13 cellular contexts compared by ENCODE assay signal in genomic region chr5:60487885-60488425, GRCh38.
A peak's percentile ranks its signal among the peaks of the same experiment; 100 is the strongest.
DNase-seq lines count a peak whose midpoint lies in the region; ATAC-seq, FAIRE-seq and TF ChIP-seq lines count a peak whose summit lies in the region.
"Had no signal": no experiment of that assay in that cellular context is flagged by ENCODE, and none has a peak within 500 bp of the region (broad histone marks: within the 10 kb centered on the region; RNA-seq: fewer than 3 reads in every experiment).

No MANE protein-coding gene starts in this region.

- TF ChIP-seq CTCF in PC-3 (conservative IDR thresholded peaks at IDR 0.05; ENCODE audit: low read depth, low read length) (no peak), esophagus squamous epithelium (IDR thresholded peaks at IDR 0.05) (no peak), sigmoid colon (IDR thresholded peaks at IDR 0.05) (no peak)

- BruUV-seq in PC-3 (replicated peaks; lab: Mats Ljungman, UMichigan) = no TSS peak

- no peaks in the 10 kb centered on the region for H3F3A ChIP-seq in PC-3 (ENCODE audit: low read length, unreplicated experiment)

- intact Hi-C loops in PC-3 (cut with micrococcal nuclease) (no loop called here), esophagus squamous epithelium (cut with DNase I) (no loop called here), sigmoid colon (cut with DNase I) (loop anchor here (5.0 kb wide), 2 partner anchors 59 to 101 kb away; no protein-coding TSS in a partner anchor), head of caudate nucleus (cut with DNase I) (no loop called here)

- peak overlapping the region; percentile 77 for H2AFZ ChIP-seq in PC-3 (ENCODE audit: low read length)

- H3K4me3 ChIP-seq in PC-3 (ENCODE audit: low read length) (peak overlapping the region; percentile 65), esophagus squamous epithelium (peak overlapping the region; percentile 34 to 55 (median 51)), sigmoid colon (peak overlapping the region; percentile 35 to 56 (median 46)), HAP-1 (no peak overlapping the region)

- H3K36me3 ChIP-seq in PC-3 (ENCODE audit: low read depth, low read length) (no peaks in the 10 kb centered on the region), esophagus squamous epithelium (no peaks in the 10 kb centered on the region), sigmoid colon (no peaks in the 10 kb centered on the region), HAP-1 (replicated peaks) (no peaks in the 10 kb centered on the region)

- peaks cover 7% of the 10 kb centered on the region; the same call in 1 of the 2 replicates for H3K27me3 ChIP-seq in PC-3 (ENCODE audit: low read length)
- no peaks in the 10 kb centered on the region for H3K27me3 ChIP-seq in esophagus squamous epithelium
- no peaks in the 10 kb centered on the region for H3K27me3 ChIP-seq in sigmoid colon
- no peaks in the 10 kb centered on the region for H3K27me3 ChIP-seq in HAP-1 (ENCODE audit: low read depth)

- ATAC-seq in PC-3 = peak; percentile 27
- ATAC-seq: HCT116 had no signal

- POLR2A ChIA-PET in PC-3 (lab: Charles Lee; ENCODE audit: unreplicated experiment) = interaction anchor here (0.6 kb wide), 1 partner anchor 45 kb away, joined by 3 read pairs; no protein-coding TSS in a partner anchor

- TF ChIP-seq EP300 in sigmoid colon (IDR thresholded peaks at IDR 0.05) = no peak

- peak overlapping the region; percentile 82 for H3K4me2 ChIP-seq in PC-3 (ENCODE audit: low read length)

- CTCF ChIA-PET in PC-3 (lab: Charles Lee) = no interaction called here

- H3K9me3 ChIP-seq in PC-3 (ENCODE audit: low read length) (no peaks in the 10 kb centered on the region), esophagus squamous epithelium (no peaks in the 10 kb centered on the region), sigmoid colon (no peaks in the 10 kb centered on the region), HAP-1 (no peaks in the 10 kb centered on the region)

- DNase-seq in DMS53 (lab: John Stamatoyannopoulos, UW) (peak; percentile 81), PC-3 (peak; percentile 35), esophagus squamous epithelium (lab: John Stamatoyannopoulos, UW) (no peak), sigmoid colon (no peak), SW480 (ENCODE audit: low spot score) (no peak), HAP-1 (ENCODE audit: low spot score in 2 of 2) (no peak), RCC 7860 (ENCODE audit: low spot score) (no peak), head of caudate nucleus (no peak)
- DNase-seq: activated gamma-delta T cell treated with Interleukin-2 at 50 U/mL for 16 hours; CD4-positive, alpha-beta T cell; NCI-H526 treated with DMSO at 0.1 percent for 48 hours had no signal

- in situ Hi-C loops in HAP-1 (cut with MboI; ENCODE audit: low sequenced_read_pairs) = no loop called here

- no peaks in the 10 kb centered on the region for H3K79me2 ChIP-seq in PC-3 (ENCODE audit: low read length)

- H4K20me1 ChIP-seq in PC-3 (ENCODE audit: low read length) = no peaks in the 10 kb centered on the region

- H3K4me1 ChIP-seq in PC-3 (ENCODE audit: insufficient read depth, low read length) (peaks cover 7% of the 10 kb centered on the region; the same call in 1 of the 2 replicates), esophagus squamous epithelium (peaks cover 0 to 50% (median 3%) of the 10 kb centered on the region in 3 donors), sigmoid colon (peaks cover 0 to 40% (median 15%) of the 10 kb centered on the region in 4 donors), HAP-1 (no peaks in the 10 kb centered on the region)

- no peak overlapping the region; the same call in 1 of the 2 replicates for H3K27ac ChIP-seq in PC-3 (ENCODE audit: low read length)
- peak overlapping the region; percentile 60 to 87 (median 84) for H3K27ac ChIP-seq in esophagus squamous epithelium
- H3K27ac ChIP-seq in sigmoid colon = peak overlapping the region; percentile 73 to 84 (median 78)

- no peak for TF ChIP-seq POLR2A in esophagus squamous epithelium (IDR thresholded peaks at IDR 0.05)
- TF ChIP-seq POLR2A in sigmoid colon (IDR thresholded peaks at IDR 0.05) = no peak

- H3K9ac ChIP-seq in PC-3 (ENCODE audit: low read length) = no peak overlapping the region

- WGBS in esophagus squamous epithelium, 2 donors = 36 to 57% methylated on average over 11 to 16 of the region's 16 CpGs
- WGBS in sigmoid colon, 2 donors = 46 to 78% methylated on average over 16 of the region's 16 CpGs

- no peak for FAIRE-seq in RCC 7860 (lab: Jason Lieb, UNC)
- FAIRE-seq: TTC549 had no signal

- no peaks in the 10 kb centered on the region for H3K9me2 ChIP-seq in PC-3 (replicated peaks; ENCODE audit: low read length)

Comparison
In these comparisons a context has a peak if more than half of its experiments do, and no peak if none do; other contexts are left out.
1. DNase-seq: peak in DMS53 (single experiment) and PC-3 (single experiment); none in esophagus squamous epithelium (single experiment), sigmoid colon (single experiment), SW480 (single experiment), HAP-1 (0 of 2), RCC 7860 (single experiment) and head of caudate nucleus (0 of 42).